Comparison of ENCODE assay signal across 37 cellular contexts in genomic region chr5:63837437-63837836, GRCh38.
"Had no signal": no experiment of that assay in that cellular context is flagged by ENCODE, and none has a peak within 500 bp of the region (broad histone marks: within the 10 kb centered on the region; RNA-seq: fewer than 3 reads in every experiment).

No MANE protein-coding gene starts in this region.

- ATAC-seq: activated naive CD4-positive, alpha-beta T cell treated with anti-CD3 and anti-CD28 coated beads, Interleukin-2, amount 50 U/mL, for 72 hours; activated naive CD8-positive, alpha-beta T cell treated with anti-CD3 and anti-CD28 coated beads, Interleukin-2, amount 50 U/mL, for 24 hours; activated T-cell treated with anti-CD3 and anti-CD28 coated beads, Interleukin-2, amount 50 U/mL, for 4 hours; activated T-cell treated with anti-CD3 and anti-CD28 coated beads, Interleukin-2, amount 50 U/mL, for 72 hours; activated T-helper 17 cell treated with anti-CD3 and anti-CD28 coated beads, Interleukin-2, amount 50 U/mL, for 72 hours; body of pancreas had no signal

- H3K4me1 Mint-ChIP-seq: activated naive CD4-positive, alpha-beta T cell treated with anti-CD3 and anti-CD28 coated beads, Interleukin-2, amount 10 ng/mL, durations not matched to agents 7 days and 5 days; activated naive CD4-positive, alpha-beta T cell treated with anti-CD3 and anti-CD28 coated beads, Interleukin-2, amount 50 U/mL, for 24 hours; activated naive CD8-positive, alpha-beta T cell treated with anti-CD3 and anti-CD28 coated beads for 36 hours; activated naive CD8-positive, alpha-beta T cell treated with anti-CD3 and anti-CD28 coated beads, Interleukin-2, amount 10 ng/mL, durations not matched to agents 7 days and 5 days; activated naive CD8-positive, alpha-beta T cell treated with anti-CD3 and anti-CD28 coated beads, Interleukin-2, amount 50 U/mL, for 24 hours; activated T-helper 17 cell treated with anti-CD3 and anti-CD28 coated beads, Interleukin-2, amount 50 U/mL, for 72 hours; brain; central memory CD8-positive, alpha-beta T cell had no signal

- H3K4me3 Mint-ChIP-seq: activated naive CD4-positive, alpha-beta T cell treated with anti-CD3 and anti-CD28 coated beads for 36 hours; activated naive CD4-positive, alpha-beta T cell treated with anti-CD3 and anti-CD28 coated beads, Interleukin-2, amount 10 ng/mL, durations not matched to agents 7 days and 5 days; activated naive CD4-positive, alpha-beta T cell treated with anti-CD3 and anti-CD28 coated beads, Interleukin-2, amount 50 U/mL, for 24 hours; activated naive CD8-positive, alpha-beta T cell; activated naive CD8-positive, alpha-beta T cell treated with anti-CD3 and anti-CD28 coated beads for 36 hours; activated naive CD8-positive, alpha-beta T cell treated with anti-CD3 and anti-CD28 coated beads, Interleukin-2, amount 10 ng/mL, durations not matched to agents 7 days and 5 days; activated naive CD8-positive, alpha-beta T cell treated with anti-CD3 and anti-CD28 coated beads, Interleukin-2, amount 50 U/mL, for 24 hours; activated T-cell treated with anti-CD3 and anti-CD28 coated beads, Interleukin-2, amount 50 U/mL, for 24 hours; activated T-cell treated with anti-CD3 and anti-CD28 coated beads, Interleukin-2, amount 50 U/mL, for 4 hours; activated T-cell treated with anti-CD3 and anti-CD28 coated beads, Interleukin-2, amount 50 U/mL, for 72 hours; activated T-helper 1 cell treated with anti-CD3 and anti-CD28 coated beads, Interleukin-12 subunit alpha, Interleukin-12 subunit beta, Interleukin-2, Interleukin-4 antibody, amounts not matched to agents 30 ng/mL and 10 ng/mL and 1 ng/mL, durations not matched to agents 14 hours and 24 hours and 36 hours; activated T-helper 17 cell treated with anti-CD3 and anti-CD28 coated beads, Interleukin-2, amount 50 U/mL, for 72 hours; brain; central memory CD8-positive, alpha-beta T cell had no signal

- H3K27ac Mint-ChIP-seq: activated naive CD4-positive, alpha-beta T cell treated with anti-CD3 and anti-CD28 coated beads for 36 hours; activated naive CD4-positive, alpha-beta T cell treated with anti-CD3 and anti-CD28 coated beads, Interleukin-2, amount 10 ng/mL, durations not matched to agents 7 days and 5 days; activated naive CD4-positive, alpha-beta T cell treated with anti-CD3 and anti-CD28 coated beads, Interleukin-2, amount 50 U/mL, for 24 hours; activated naive CD4-positive, alpha-beta T cell treated with anti-CD3 and anti-CD28 coated beads, Interleukin-2, amount 50 U/mL, for 72 hours; activated naive CD8-positive, alpha-beta T cell; activated naive CD8-positive, alpha-beta T cell treated with anti-CD3 and anti-CD28 coated beads for 36 hours; activated naive CD8-positive, alpha-beta T cell treated with anti-CD3 and anti-CD28 coated beads, Interleukin-2, amount 10 ng/mL, durations not matched to agents 7 days and 5 days; activated naive CD8-positive, alpha-beta T cell treated with anti-CD3 and anti-CD28 coated beads, Interleukin-2, amount 50 U/mL, for 24 hours; activated T-cell treated with anti-CD3 and anti-CD28 coated beads, Interleukin-2, amount 50 U/mL, for 24 hours; activated T-cell treated with anti-CD3 and anti-CD28 coated beads, Interleukin-2, amount 50 U/mL, for 72 hours; activated T-helper 1 cell treated with anti-CD3 and anti-CD28 coated beads, Interleukin-12 subunit alpha, Interleukin-12 subunit beta, Interleukin-2, Interleukin-4 antibody, amounts not matched to agents 30 ng/mL and 10 ng/mL and 1 ng/mL, durations not matched to agents 14 hours and 24 hours and 36 hours; activated T-helper 17 cell treated with anti-CD3 and anti-CD28 coated beads, Interleukin-2, amount 50 U/mL, for 72 hours; activated T-helper 2 cell treated with anti-CD3 and anti-CD28 coated beads, Interferon-gamma antibody, Interleukin-2, Interleukin-4, amounts not matched to agents 10 μg/mL and 5 μg/mL and 100 μg/mL, durations not matched to agents 14 hours and 24 hours and 36 hours; brain had no signal

- H3K9me3 ChIP-seq: adrenal gland, ascending aorta, body of pancreas, breast epithelium had no signal

- H3K36me3 ChIP-seq: adrenal gland, ascending aorta, brain microvascular endothelial cell, breast epithelium, cardiac muscle cell had no signal

- H3K36me3 Mint-ChIP-seq: activated naive CD4-positive, alpha-beta T cell treated with anti-CD3 and anti-CD28 coated beads, Interleukin-2, amount 10 ng/mL, durations not matched to agents 7 days and 5 days; activated naive CD4-positive, alpha-beta T cell treated with anti-CD3 and anti-CD28 coated beads, Interleukin-2, amount 50 U/mL, for 24 hours; activated naive CD4-positive, alpha-beta T cell treated with anti-CD3 and anti-CD28 coated beads, Interleukin-2, amount 50 U/mL, for 72 hours; activated naive CD8-positive, alpha-beta T cell; activated naive CD8-positive, alpha-beta T cell treated with anti-CD3 and anti-CD28 coated beads for 36 hours; activated naive CD8-positive, alpha-beta T cell treated with anti-CD3 and anti-CD28 coated beads, Interleukin-2, amount 10 ng/mL, durations not matched to agents 7 days and 5 days; brain had no signal

- H3K9me3 Mint-ChIP-seq: activated naive CD4-positive, alpha-beta T cell treated with anti-CD3 and anti-CD28 coated beads, Interleukin-2, amount 50 U/mL, for 24 hours; activated naive CD8-positive, alpha-beta T cell treated with anti-CD3 and anti-CD28 coated beads, Interleukin-2, amount 50 U/mL, for 24 hours; activated T-cell treated with anti-CD3 and anti-CD28 coated beads, Interleukin-2, amount 50 U/mL, for 4 hours; brain had no signal

- H3K4me3 ChIP-seq: adrenal gland, ascending aorta, body of pancreas, breast epithelium, cardiac muscle cell had no signal

- H3K4me1 ChIP-seq: adrenal gland, ascending aorta, body of pancreas, breast epithelium had no signal

- DNase-seq: activated effector memory CD4-positive, alpha-beta T cell treated with anti-CD3 and anti-CD28 coated beads, Interleukin-2, amount 50 U/mL, for 16 hours; activated effector memory CD4-positive, alpha-beta T cell treated with Interleukin-2 at 50 U/mL for 16 hours; activated gamma-delta T cell; activated gamma-delta T cell treated with Interleukin-2 at 50 U/mL for 16 hours; activated naive CD4-positive, alpha-beta T cell; activated naive CD4-positive, alpha-beta T cell treated with anti-CD3 and anti-CD28 coated beads for 36 hours; activated naive CD4-positive, alpha-beta T cell treated with anti-CD3 and anti-CD28 coated beads, Interleukin-2, amount 10 ng/mL, durations not matched to agents 7 days and 5 days; activated naive CD4-positive, alpha-beta T cell treated with anti-CD3 and anti-CD28 coated beads, Interleukin-2, amount 50 U/mL, for 16 hours; activated naive CD4-positive, alpha-beta T cell treated with Interleukin-2 at 50 U/mL for 16 hours; activated naive CD8-positive, alpha-beta T cell treated with anti-CD3 and anti-CD28 coated beads for 36 hours; activated naive CD8-positive, alpha-beta T cell treated with anti-CD3 and anti-CD28 coated beads, Interleukin-2, amount 10 ng/mL, durations not matched to agents 7 days and 5 days; activated naive CD8-positive, alpha-beta T cell treated with anti-CD3 and anti-CD28 coated beads, Interleukin-2, amount 50 U/mL, for 24 hours; activated T-cell treated with anti-CD3 and anti-CD28 coated beads, Interleukin-2, amount 50 U/mL, for 1 hour; activated T-cell treated with anti-CD3 and anti-CD28 coated beads, Interleukin-2, amount 50 U/mL, for 24 hours; activated T-cell treated with anti-CD3 and anti-CD28 coated beads, Interleukin-2, amount 50 U/mL, for 4 hours; activated T-cell treated with anti-CD3 and anti-CD28 coated beads, Interleukin-2, amount 50 U/mL, for 48 hours; activated T-cell treated with anti-CD3 and anti-CD28 coated beads, Interleukin-2, amount 50 U/mL, for 72 hours; adrenal gland; amniotic stem cell; amygdala; anterior cingulate cortex; aorta; body of pancreas; brain microvascular endothelial cell; central memory CD4-positive, alpha-beta T cell; cerebellar nuclear complex had no signal

- H3K27me3 ChIP-seq: adrenal gland, ascending aorta, body of pancreas, brain microvascular endothelial cell, breast epithelium, cardiac muscle cell had no signal

- H3K27ac ChIP-seq: adrenal gland, ascending aorta, body of pancreas, brain microvascular endothelial cell, breast epithelium, cardiac muscle cell had no signal

- H3K27me3 Mint-ChIP-seq: activated naive CD4-positive, alpha-beta T cell treated with anti-CD3 and anti-CD28 coated beads, Interleukin-2, amount 10 ng/mL, durations not matched to agents 7 days and 5 days; activated naive CD4-positive, alpha-beta T cell treated with anti-CD3 and anti-CD28 coated beads, Interleukin-2, amount 50 U/mL, for 24 hours; activated naive CD8-positive, alpha-beta T cell; activated naive CD8-positive, alpha-beta T cell treated with anti-CD3 and anti-CD28 coated beads for 36 hours; activated naive CD8-positive, alpha-beta T cell treated with anti-CD3 and anti-CD28 coated beads, Interleukin-2, amount 10 ng/mL, durations not matched to agents 7 days and 5 days; activated naive CD8-positive, alpha-beta T cell treated with anti-CD3 and anti-CD28 coated beads, Interleukin-2, amount 50 U/mL, for 24 hours; activated T-cell treated with anti-CD3 and anti-CD28 coated beads, Interleukin-2, amount 50 U/mL, for 24 hours; activated T-helper 17 cell treated with anti-CD3 and anti-CD28 coated beads, Interleukin-2, amount 50 U/mL, for 72 hours; brain; central memory CD8-positive, alpha-beta T cell had no signal
